ENCODE assay signal across 1 cellular context in genomic region chr4:140068247-140068646, GRCh38.
TF ChIP-seq lines count a peak whose summit lies in the region.

No MANE protein-coding gene starts in this region.

TF ChIP-seq in GM23338, 12 proteins besides CTCF, POLR2A, EP300 and RAD21 (continued from another document):
- TF ChIP-seq, protein P1, sequence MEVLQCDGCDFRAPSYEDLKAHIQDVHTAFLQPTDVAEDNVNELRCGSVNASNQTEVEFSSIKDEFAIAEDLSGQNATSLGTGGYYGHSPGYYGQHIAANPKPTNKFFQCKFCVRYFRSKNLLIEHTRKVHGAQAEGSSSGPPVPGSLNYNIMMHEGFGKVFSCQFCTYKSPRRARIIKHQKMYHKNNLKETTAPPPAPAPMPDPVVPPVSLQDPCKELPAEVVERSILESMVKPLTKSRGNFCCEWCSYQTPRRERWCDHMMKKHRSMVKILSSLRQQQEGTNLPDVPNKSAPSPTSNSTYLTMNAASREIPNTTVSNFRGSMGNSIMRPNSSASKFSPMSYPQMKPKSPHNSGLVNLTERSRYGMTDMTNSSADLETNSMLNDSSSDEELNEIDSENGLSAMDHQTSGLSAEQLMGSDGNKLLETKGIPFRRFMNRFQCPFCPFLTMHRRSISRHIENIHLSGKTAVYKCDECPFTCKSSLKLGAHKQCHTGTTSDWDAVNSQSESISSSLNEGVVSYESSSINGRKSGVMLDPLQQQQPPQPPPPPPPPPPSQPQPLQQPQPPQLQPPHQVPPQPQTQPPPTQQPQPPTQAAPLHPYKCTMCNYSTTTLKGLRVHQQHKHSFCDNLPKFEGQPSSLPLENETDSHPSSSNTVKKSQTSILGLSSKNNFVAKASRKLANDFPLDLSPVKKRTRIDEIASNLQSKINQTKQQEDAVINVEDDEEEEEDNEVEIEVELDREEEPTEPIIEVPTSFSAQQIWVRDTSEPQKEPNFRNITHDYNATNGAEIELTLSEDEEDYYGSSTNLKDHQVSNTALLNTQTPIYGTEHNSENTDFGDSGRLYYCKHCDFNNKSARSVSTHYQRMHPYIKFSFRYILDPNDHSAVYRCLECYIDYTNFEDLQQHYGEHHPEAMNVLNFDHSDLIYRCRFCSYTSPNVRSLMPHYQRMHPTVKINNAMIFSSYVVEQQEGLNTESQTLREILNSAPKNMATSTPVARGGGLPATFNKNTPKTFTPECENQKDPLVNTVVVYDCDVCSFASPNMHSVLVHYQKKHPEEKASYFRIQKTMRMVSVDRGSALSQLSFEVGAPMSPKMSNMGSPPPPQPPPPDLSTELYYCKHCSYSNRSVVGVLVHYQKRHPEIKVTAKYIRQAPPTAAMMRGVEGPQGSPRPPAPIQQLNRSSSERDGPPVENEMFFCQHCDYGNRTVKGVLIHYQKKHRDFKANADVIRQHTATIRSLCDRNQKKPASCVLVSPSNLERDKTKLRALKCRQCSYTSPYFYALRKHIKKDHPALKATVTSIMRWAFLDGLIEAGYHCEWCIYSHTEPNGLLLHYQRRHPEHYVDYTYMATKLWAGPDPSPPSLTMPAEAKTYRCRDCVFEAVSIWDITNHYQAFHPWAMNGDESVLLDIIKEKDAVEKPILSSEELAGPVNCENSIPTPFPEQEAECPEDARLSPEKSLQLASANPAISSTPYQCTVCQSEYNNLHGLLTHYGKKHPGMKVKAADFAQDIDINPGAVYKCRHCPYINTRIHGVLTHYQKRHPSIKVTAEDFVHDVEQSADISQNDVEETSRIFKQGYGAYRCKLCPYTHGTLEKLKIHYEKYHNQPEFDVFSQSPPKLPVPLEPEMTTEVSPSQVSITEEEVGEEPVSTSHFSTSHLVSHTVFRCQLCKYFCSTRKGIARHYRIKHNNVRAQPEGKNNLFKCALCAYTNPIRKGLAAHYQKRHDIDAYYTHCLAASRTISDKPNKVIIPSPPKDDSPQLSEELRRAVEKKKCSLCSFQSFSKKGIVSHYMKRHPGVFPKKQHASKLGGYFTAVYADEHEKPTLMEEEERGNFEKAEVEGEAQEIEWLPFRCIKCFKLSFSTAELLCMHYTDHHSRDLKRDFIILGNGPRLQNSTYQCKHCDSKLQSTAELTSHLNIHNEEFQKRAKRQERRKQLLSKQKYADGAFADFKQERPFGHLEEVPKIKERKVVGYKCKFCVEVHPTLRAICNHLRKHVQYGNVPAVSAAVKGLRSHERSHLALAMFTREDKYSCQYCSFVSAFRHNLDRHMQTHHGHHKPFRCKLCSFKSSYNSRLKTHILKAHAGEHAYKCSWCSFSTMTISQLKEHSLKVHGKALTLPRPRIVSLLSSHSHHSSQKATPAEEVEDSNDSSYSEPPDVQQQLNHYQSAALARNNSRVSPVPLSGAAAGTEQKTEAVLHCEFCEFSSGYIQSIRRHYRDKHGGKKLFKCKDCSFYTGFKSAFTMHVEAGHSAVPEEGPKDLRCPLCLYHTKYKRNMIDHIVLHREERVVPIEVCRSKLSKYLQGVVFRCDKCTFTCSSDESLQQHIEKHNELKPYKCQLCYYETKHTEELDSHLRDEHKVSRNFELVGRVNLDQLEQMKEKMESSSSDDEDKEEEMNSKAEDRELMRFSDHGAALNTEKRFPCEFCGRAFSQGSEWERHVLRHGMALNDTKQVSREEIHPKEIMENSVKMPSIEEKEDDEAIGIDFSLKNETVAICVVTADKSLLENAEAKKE (CRISPR knock-in tag; IDR thresholded peaks at IDR 0.05), result no peak
- TF ChIP-seq ZNF114 (CRISPR knock-in tag; IDR thresholded peaks at IDR 0.05) (no peak), EZH2 (IDR thresholded peaks at IDR 0.05; ENCODE audit: low read depth, unreplicated experiment) (no peak), JUNB (IDR thresholded peaks at IDR 0.05; ENCODE audit: unreplicated experiment) (no peak), ZNF331 (CRISPR knock-in tag; IDR thresholded peaks at IDR 0.05; ENCODE audit: low read depth) (no peak), STAT1 (IDR thresholded peaks at IDR 0.05; ENCODE audit: unreplicated experiment) (no peak), POLR2AphosphoS5 (IDR thresholded peaks at IDR 0.05; ENCODE audit: low read depth) (no peak), CREB1 (CRISPR knock-in tag; IDR thresholded peaks at IDR 0.05; ENCODE audit: low read depth) (no peak)
- TF ChIP-seq, protein P2, sequence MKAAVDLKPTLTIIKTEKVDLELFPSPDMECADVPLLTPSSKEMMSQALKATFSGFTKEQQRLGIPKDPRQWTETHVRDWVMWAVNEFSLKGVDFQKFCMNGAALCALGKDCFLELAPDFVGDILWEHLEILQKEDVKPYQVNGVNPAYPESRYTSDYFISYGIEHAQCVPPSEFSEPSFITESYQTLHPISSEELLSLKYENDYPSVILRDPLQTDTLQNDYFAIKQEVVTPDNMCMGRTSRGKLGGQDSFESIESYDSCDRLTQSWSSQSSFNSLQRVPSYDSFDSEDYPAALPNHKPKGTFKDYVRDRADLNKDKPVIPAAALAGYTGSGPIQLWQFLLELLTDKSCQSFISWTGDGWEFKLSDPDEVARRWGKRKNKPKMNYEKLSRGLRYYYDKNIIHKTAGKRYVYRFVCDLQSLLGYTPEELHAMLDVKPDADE (IDR thresholded peaks at IDR 0.05), result no peak
TF ChIP-seq in GM23338: peak in this region for 0.
